Comparison of ENCODE assay signal across 22 cellular contexts in the genomic region with DNA sequence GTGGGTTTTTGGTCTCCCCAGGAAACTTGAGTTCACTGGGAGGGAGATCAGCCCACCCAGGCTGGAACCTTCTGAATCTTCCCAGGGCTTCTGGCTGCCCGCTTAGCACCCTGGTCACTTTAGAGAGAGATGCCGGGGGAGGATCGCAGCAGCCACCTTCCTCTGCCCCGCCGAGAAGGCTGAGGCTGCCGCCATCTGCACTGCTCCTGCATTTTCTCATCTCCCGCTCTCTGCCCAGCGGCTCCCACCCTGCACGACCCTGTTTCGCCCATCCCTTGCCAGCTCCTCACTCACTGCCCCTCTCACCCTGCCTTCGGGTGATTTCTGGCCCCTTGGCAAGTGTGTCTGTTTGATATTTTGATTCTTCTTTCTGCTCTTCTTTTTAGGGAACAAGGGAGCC.
DNase-seq lines count a peak whose midpoint lies in the region; ATAC-seq and TF ChIP-seq lines count a peak whose summit lies in the region.
"Had no signal": no experiment of that assay in that cellular context is flagged by ENCODE, and none has a peak within 500 bp of the region (broad histone marks: within the 10 kb centered on the region; RNA-seq: fewer than 3 reads in every experiment).

No MANE protein-coding gene starts in this region.

- H3K4me1 Mint-ChIP-seq in activated CD8-positive, alpha-beta memory T cell treated with anti-CD3 and anti-CD28 coated beads, Interleukin-2, amount 10 ng/mL, durations not matched to agents 7 days and 5 days = peaks cover 6% of the 10 kb centered on the region
- H3K4me1 Mint-ChIP-seq in GM23338 = peaks cover 11% of the 10 kb centered on the region
- H3K4me1 Mint-ChIP-seq in central memory CD8-positive, alpha-beta T cell = peaks cover 11% of the 10 kb centered on the region
- H3K4me1 Mint-ChIP-seq: activated naive CD4-positive, alpha-beta T cell treated with anti-CD3 and anti-CD28 coated beads, Interleukin-2, amount 50 U/mL, for 24 hours had no signal

- H3K9me3 ChIP-seq in osteoblast (ENCODE audit: low read depth, low read length) = no peaks in the 10 kb centered on the region
- H3K9me3 ChIP-seq: BLaER1, SK-N-SH, upper lobe of right lung had no signal

- no peaks in the 10 kb centered on the region for H3F3A ChIP-seq in GM23338 (replicated peaks; ENCODE audit: low read depth)

- H3K27ac ChIP-seq in GM23338 (ENCODE audit: low read depth) (no peak overlapping the region), osteoblast (ENCODE audit: low read depth, low read length) (no peak overlapping the region)
- H3K27ac ChIP-seq: BLaER1, epithelial cell of prostate, upper lobe of right lung, VCaP had no signal

- H3K9me2 ChIP-seq in GM23338 (ENCODE audit: insufficient read depth) = no peaks in the 10 kb centered on the region
- H3K9me2 ChIP-seq: SK-N-SH had no signal

- H3K9me3 Mint-ChIP-seq in activated CD8-positive, alpha-beta memory T cell treated with anti-CD3 and anti-CD28 coated beads, Interleukin-2, amount 10 ng/mL, durations not matched to agents 7 days and 5 days (ENCODE audit: low read depth) = no peaks in the 10 kb centered on the region
- H3K9me3 Mint-ChIP-seq in GM23338 = no peaks in the 10 kb centered on the region
- H3K9me3 Mint-ChIP-seq in central memory CD8-positive, alpha-beta T cell = no peaks in the 10 kb centered on the region
- H3K9me3 Mint-ChIP-seq: activated naive CD4-positive, alpha-beta T cell treated with anti-CD3 and anti-CD28 coated beads, Interleukin-2, amount 50 U/mL, for 24 hours had no signal

- no peak for ATAC-seq in activated CD8-positive, alpha-beta memory T cell treated with anti-CD3 and anti-CD28 coated beads, Interleukin-2, amount 10 ng/mL, durations not matched to agents 7 days and 5 days
- ATAC-seq in GM23338 (peak; percentile 38), GM21717 (IDR thresholded peaks at IDR 0.05; ENCODE audit: unreplicated experiment) (no peak), GM21786 (IDR thresholded peaks at IDR 0.05; ENCODE audit: unreplicated experiment) (no peak)
- no peak for ATAC-seq in central memory CD8-positive, alpha-beta T cell (replicated peaks; ENCODE audit: extremely low read depth, poor library complexity, severe bottlenecking)
- ATAC-seq: upper lobe of right lung had no signal

- H3K4me1 ChIP-seq in GM23338 (ENCODE audit: insufficient read depth) = peaks cover 16% of the 10 kb centered on the region
- peaks cover 11% of the 10 kb centered on the region for H3K4me1 ChIP-seq in osteoblast (ENCODE audit: insufficient read depth, low read length)
- H3K4me1 ChIP-seq: BLaER1 had no signal

- TF ChIP-seq CTCF in GM23338 (conservative IDR thresholded peaks at IDR 0.05; ENCODE audit: low read depth in 2 of 2) (no peak), osteoblast (IDR thresholded peaks at IDR 0.05; ENCODE audit: extremely low read depth, low read depth, low read length) (no peak)

- DNase-seq in activated CD8-positive, alpha-beta memory T cell treated with anti-CD3 and anti-CD28 coated beads, Interleukin-2, amount 10 ng/mL, durations not matched to agents 7 days and 5 days = no peak
- DNase-seq in activated CD8-positive, alpha-beta memory T cell treated with anti-CD3 and anti-CD28 coated beads, Interleukin-2, amount 50 U/mL, for 4 hours = no peak
- DNase-seq in GM23338 (ENCODE audit: low spot score) (no peak), osteoblast (ENCODE audit: insufficient read length, low spot score, missing footprints) (peak; percentile 32)
- no peak for DNase-seq in central memory CD8-positive, alpha-beta T cell (ENCODE audit: low spot score in 2 of 2)
- no peak for DNase-seq in stimulated activated CD8-positive, alpha-beta memory T cell treated with anti-CD3 and anti-CD28 coated beads, Interleukin-4, amount 100 ng/mL, for 48 hours
- DNase-seq: activated CD4-positive, alpha-beta T cell treated with anti-CD3 and anti-CD28 coated beads, Interleukin-2, amount 50 U/mL, for 1 hour; NCI-H1092 treated with DMSO at 0.1 percent for 48 hours; NCI-H1930; NCI-H226; NCI-H748 treated with DMSO at 0.1 percent for 48 hours; SK-N-SH; small intestine; stimulated activated CD4-positive, alpha-beta T cell treated with anti-CD3 and anti-CD28 coated beads, Interleukin-1b, Interleukin-23, amount 100 ng/mL, for 48 hours; upper lobe of right lung had no signal

- H3K27me3 ChIP-seq in GM23338 (ENCODE audit: insufficient read depth) (no peaks in the 10 kb centered on the region), osteoblast (ENCODE audit: insufficient read depth, low read length) (no peaks in the 10 kb centered on the region)
- H3K27me3 ChIP-seq: BLaER1, upper lobe of right lung had no signal

- H3K36me3 ChIP-seq in GM23338 (ENCODE audit: insufficient read depth) = no peaks in the 10 kb centered on the region
- no peaks in the 10 kb centered on the region for H3K36me3 ChIP-seq in osteoblast (ENCODE audit: insufficient read depth, low read length)

- H3K27me3 Mint-ChIP-seq in activated CD8-positive, alpha-beta memory T cell treated with anti-CD3 and anti-CD28 coated beads, Interleukin-2, amount 10 ng/mL, durations not matched to agents 7 days and 5 days = no peaks in the 10 kb centered on the region
- H3K27me3 Mint-ChIP-seq in GM23338 (ENCODE audit: insufficient read depth, low read depth, poor library complexity) = peaks cover 8% of the 10 kb centered on the region
- no peaks in the 10 kb centered on the region for H3K27me3 Mint-ChIP-seq in central memory CD8-positive, alpha-beta T cell
- H3K27me3 Mint-ChIP-seq: activated naive CD4-positive, alpha-beta T cell treated with anti-CD3 and anti-CD28 coated beads, Interleukin-2, amount 50 U/mL, for 24 hours had no signal

- peak overlapping the region; percentile 33 for H3K27ac Mint-ChIP-seq in activated CD8-positive, alpha-beta memory T cell treated with anti-CD3 and anti-CD28 coated beads, Interleukin-2, amount 10 ng/mL, durations not matched to agents 7 days and 5 days
- no peak overlapping the region for H3K27ac Mint-ChIP-seq in GM23338
- peak overlapping the region; percentile 8 for H3K27ac Mint-ChIP-seq in central memory CD8-positive, alpha-beta T cell (ENCODE audit: low read depth)
- H3K27ac Mint-ChIP-seq: activated naive CD4-positive, alpha-beta T cell treated with anti-CD3 and anti-CD28 coated beads, Interleukin-2, amount 50 U/mL, for 24 hours had no signal

- H3K4me3 ChIP-seq in GM23338 = no peak overlapping the region
- H3K4me3 ChIP-seq in osteoblast (ENCODE audit: insufficient read depth, low read length) = no peak overlapping the region
- H3K4me3 ChIP-seq: BLaER1, lung, upper lobe of right lung had no signal

- CTCF ChIA-PET in activated CD8-positive, alpha-beta memory T cell treated with anti-CD3 and anti-CD28 coated beads, Interleukin-2, amount 10 ng/mL, durations not matched to agents 7 days and 5 days (lab: Charles Lee) = no interaction called here

- H3K79me2 ChIP-seq in GM23338 (replicated peaks; ENCODE audit: insufficient read depth) = no peaks in the 10 kb centered on the region
- H3K79me2 ChIP-seq in osteoblast (ENCODE audit: insufficient read depth, low read length) = no peaks in the 10 kb centered on the region

- H3K4me2 ChIP-seq in GM23338 (no peak overlapping the region), osteoblast (ENCODE audit: insufficient read depth, low read length) (no peak overlapping the region)
- H3K4me2 ChIP-seq: BLaER1, SK-N-SH had no signal

- peaks cover 44% of the 10 kb centered on the region for H3K36me3 Mint-ChIP-seq in activated CD8-positive, alpha-beta memory T cell treated with anti-CD3 and anti-CD28 coated beads, Interleukin-2, amount 10 ng/mL, durations not matched to agents 7 days and 5 days
- H3K36me3 Mint-ChIP-seq in GM23338 (ENCODE audit: low read depth) = peaks cover 15% of the 10 kb centered on the region; the same call in 2 of the 3 replicates
- peaks cover 57% of the 10 kb centered on the region for H3K36me3 Mint-ChIP-seq in central memory CD8-positive, alpha-beta T cell (ENCODE audit: insufficient read depth)

- no peak overlapping the region for H2AFZ ChIP-seq in GM23338
- no peak overlapping the region for H2AFZ ChIP-seq in osteoblast (ENCODE audit: low read length)

- H4K20me1 ChIP-seq in GM23338 (replicated peaks; ENCODE audit: insufficient read depth) (no peaks in the 10 kb centered on the region), osteoblast (ENCODE audit: insufficient read depth, low read length) (no peaks in the 10 kb centered on the region)

- no peak overlapping the region for H3K4me3 Mint-ChIP-seq in activated CD8-positive, alpha-beta memory T cell treated with anti-CD3 and anti-CD28 coated beads, Interleukin-2, amount 10 ng/mL, durations not matched to agents 7 days and 5 days
- no peak overlapping the region for H3K4me3 Mint-ChIP-seq in GM23338
- H3K4me3 Mint-ChIP-seq in central memory CD8-positive, alpha-beta T cell = no peak overlapping the region
- H3K4me3 Mint-ChIP-seq: activated naive CD4-positive, alpha-beta T cell treated with anti-CD3 and anti-CD28 coated beads, Interleukin-2, amount 50 U/mL, for 24 hours had no signal
